ENCODE assay signal across 8 cellular contexts in the genomic region with DNA sequence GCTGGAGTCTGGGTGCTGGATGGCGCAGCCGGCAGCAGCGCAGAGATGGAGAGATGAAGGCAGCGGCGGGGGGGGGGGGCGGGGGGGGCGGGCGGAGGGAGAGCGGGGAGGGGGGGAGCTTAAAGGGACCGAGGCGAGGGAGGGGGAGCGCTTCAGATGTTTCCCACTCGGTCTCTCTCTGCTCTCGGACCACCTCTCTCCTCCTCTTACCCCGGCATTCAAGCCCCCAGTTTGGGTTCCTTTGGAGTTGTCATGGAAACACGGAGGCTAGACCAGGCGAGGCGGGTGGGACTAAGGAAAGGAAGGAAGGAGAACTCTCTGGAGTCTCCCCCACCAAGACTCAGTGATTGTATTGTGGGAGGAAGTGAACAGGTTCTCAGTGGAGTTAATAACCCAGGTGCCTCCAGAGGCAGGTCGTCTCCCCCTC. TPM values are rescaled to one million over a fixed set of nuclear protein-coding genes. Genes with fewer than 3 reads are reported as not detected.
DNase-seq lines count a peak whose midpoint lies in the region; ATAC-seq and TF ChIP-seq lines count a peak whose summit lies in the region.

A gene (minus strand): TSS at position 55 of the 427 bp plus-strand sequence. CDS start 112 bp downstream, outside the sequence.

- intact Hi-C loops in CD14-positive monocyte (cut with micrococcal nuclease) (no loop called here), esophagus muscularis mucosa (cut with DNase I) (no loop called here)

- H3K4me3 Mint-ChIP-seq in CD14-positive monocyte = peak within 1 kb of the TSS; percentile 49 to 100
- H3K4me3 Mint-ChIP-seq in osteocyte (ENCODE audit: unreplicated experiment) = peak within 1 kb of the TSS; percentile 99

- H3K27me3 Mint-ChIP-seq in CD14-positive monocyte (ENCODE audit: low read depth in 3 of 3) (peaks cover 60 to 82% (median 74%) of the 10 kb centered on the region in 3 donors), osteocyte (ENCODE audit: unreplicated experiment) (no peaks in the 10 kb centered on the region)

- 5% methylated on average over 6 of the region's 19 CpGs for WGBS in esophagus muscularis mucosa

- H3K27ac Mint-ChIP-seq in CD14-positive monocyte (peak within 1 kb of the TSS in 2 of 7 donors; percentile 3 to 51), osteocyte (ENCODE audit: unreplicated experiment) (peak within 1 kb of the TSS; percentile 98)

- no peak for ATAC-seq in HG03378 (IDR thresholded peaks at IDR 0.05; ENCODE audit: unreplicated experiment)
- no peak for ATAC-seq in GM21576 (IDR thresholded peaks at IDR 0.05; ENCODE audit: unreplicated experiment)

- H3K9me3 Mint-ChIP-seq in CD14-positive monocyte (peaks cover 0 to 31% (median 11%) of the 10 kb centered on the region in 7 donors), osteocyte (ENCODE audit: unreplicated experiment) (no peaks in the 10 kb centered on the region)

- no peak for TF ChIP-seq EP300 in esophagus muscularis mucosa (IDR thresholded peaks at IDR 0.05)

- no peak for TF ChIP-seq CTCF in CD14-positive monocyte (IDR thresholded peaks at IDR 0.05)
- TF ChIP-seq CTCF in Peyer's patch (IDR thresholded peaks at IDR 0.05) = no peak
- no peak for TF ChIP-seq CTCF in esophagus muscularis mucosa (IDR thresholded peaks at IDR 0.05)
- no peak for TF ChIP-seq CTCF in osteocyte (IDR thresholded peaks at IDR 0.05)

- TF ChIP-seq POLR2A in Peyer's patch (IDR thresholded peaks at IDR 0.05) (no peak), esophagus muscularis mucosa (IDR thresholded peaks at IDR 0.05; ENCODE audit: low read depth) (no peak)

- H3K36me3 Mint-ChIP-seq in CD14-positive monocyte = peaks cover 0 to 13% of the 10 kb centered on the region in 2 donors
- H3K36me3 Mint-ChIP-seq in osteocyte (ENCODE audit: unreplicated experiment) = peaks cover 6% of the 10 kb centered on the region

- H3K27ac ChIP-seq in Peyer's patch (peak within 1 kb of the TSS; percentile 17 to 85 (median 74)), esophagus muscularis mucosa (replicated peaks in 1 of 4) (peak within 1 kb of the TSS; percentile 90 to 94 (median 93))

- H3K4me3 ChIP-seq in Peyer's patch (peak within 1 kb of the TSS; percentile 24 to 74 (median 60)), esophagus muscularis mucosa (peak within 1 kb of the TSS; percentile 76 to 84 (median 80))

- H3K4me1 ChIP-seq in Peyer's patch = peaks cover 0 to 30% (median 5%) of the 10 kb centered on the region in 4 donors
- H3K4me1 ChIP-seq in esophagus muscularis mucosa = peaks cover 37 to 69% (median 63%) of the 10 kb centered on the region in 4 donors

- peaks cover 0 to 11% (median 0%) of the 10 kb centered on the region in 3 donors for H3K36me3 ChIP-seq in Peyer's patch
- peaks cover 0 to 31% (median 20%) of the 10 kb centered on the region in 4 donors for H3K36me3 ChIP-seq in esophagus muscularis mucosa

- no peaks in the 10 kb centered on the region for H3K27me3 ChIP-seq in Peyer's patch
- H3K27me3 ChIP-seq in esophagus muscularis mucosa = no peaks in the 10 kb centered on the region

- DNase-seq in CD14-positive monocyte (ENCODE audit: low spot score) = no peak
- no peak for DNase-seq in Peyer's patch
- DNase-seq in esophagus muscularis mucosa (ENCODE audit: extremely low spot score) = no peak
- no peak for DNase-seq in osteocyte (ENCODE audit: extremely low spot score, unreplicated experiment)
- no peak for DNase-seq in NCI-H2196 treated with DMSO at 0.1 percent for 48 hours (lab: John Stamatoyannopoulos, UW; ENCODE audit: unreplicated experiment)
- DNase-seq in SHP77 (lab: John Stamatoyannopoulos, UW) = no peak

- H3K9me3 ChIP-seq in Peyer's patch (no peaks in the 10 kb centered on the region), esophagus muscularis mucosa (no peaks in the 10 kb centered on the region)

- H3K4me1 Mint-ChIP-seq in CD14-positive monocyte = peaks cover 41% of the 10 kb centered on the region
- peaks cover 32% of the 10 kb centered on the region for H3K4me1 Mint-ChIP-seq in osteocyte (ENCODE audit: unreplicated experiment)

RNA-seq across cellular contexts. Expression of the gene that starts here (rescaled TPM):
- polyA plus RNA-seq in CD14-positive monocyte = not detected
- total RNA-seq in Peyer's patch (1 to 10 TPM in 3 of 4 donors, not detected in 1; 3.1 to 4.1 (median 3.8) TPM), esophagus muscularis mucosa (1 to 10 TPM; 2.7 to 4.4 (median 4.0) TPM), osteocyte (1.2 and 2.1 TPM in 2 replicates)
